ENCODE assay signal across 8 cellular contexts in genomic region chr6:25173951-25174474, GRCh38.
DNase-seq lines count a peak whose midpoint lies in the region; ATAC-seq and TF ChIP-seq lines count a peak whose summit lies in the region.

No MANE protein-coding gene starts in this region.

- no peak for TF ChIP-seq CTCF in AG10803 (conservative IDR thresholded peaks at IDR 0.05; ENCODE audit: low read length)
- no peak for TF ChIP-seq CTCF in ascending aorta (IDR thresholded peaks at IDR 0.05)

- intact Hi-C loops in ascending aorta (cut with DNase I) = no loop called here
- intact Hi-C loops in posterior vena cava (cut with DNase I) = no loop called here

- no peak for ATAC-seq in HG03520 (IDR thresholded peaks at IDR 0.05; ENCODE audit: unreplicated experiment)

- no peak overlapping the region for H3K14ac ChIP-seq in mesenchymal stem cell (ENCODE audit: low read length in 2 of 2)

- peak; percentile 95 for DNase-seq in AG10803 (ENCODE audit: low read depth)
- no peak for DNase-seq in ascending aorta (ENCODE audit: low spot score in 2 of 2)
- peak; percentile 97 for DNase-seq in mesenchymal stem cell
- DNase-seq in posterior vena cava (ENCODE audit: low spot score) = no peak
- DNase-seq in NCI-H187 treated with DMSO at 0.1 percent for 48 hours (lab: John Stamatoyannopoulos, UW) = no peak
- no peak for DNase-seq in NCI-H1048 (lab: John Stamatoyannopoulos, UW)

- no peak overlapping the region for H3K23ac ChIP-seq in mesenchymal stem cell (ENCODE audit: low read length in 2 of 2)

- peak overlapping the region in 1 of 2 experiments; percentile 71 for H2BK12ac ChIP-seq in mesenchymal stem cell (ENCODE audit: low read length in 2 of 2)

- H2AK5ac ChIP-seq in mesenchymal stem cell (ENCODE audit: low read length, severe bottlenecking) = no peak overlapping the region

- no peaks in the 10 kb centered on the region for H3K79me1 ChIP-seq in mesenchymal stem cell (replicated peaks; ENCODE audit: low read length, poor library complexity, severe bottlenecking)

- H3K4me3 ChIP-seq in AG10803 (ENCODE audit: low read length) = no peak overlapping the region
- no peak overlapping the region for H3K4me3 ChIP-seq in ascending aorta
- H3K4me3 ChIP-seq in mesenchymal stem cell (ENCODE audit: insufficient read depth in 1 of 2, low read depth in 1 of 2, low read length in 2 of 2) = no peak overlapping the region

- peak overlapping the region; percentile 80 to 88 for H3K27ac ChIP-seq in ascending aorta
- peak overlapping the region; percentile 87 for H3K27ac ChIP-seq in mesenchymal stem cell (ENCODE audit: low read length, poor library complexity, severe bottlenecking)

- H4K91ac ChIP-seq in mesenchymal stem cell (ENCODE audit: low read length) = no peak overlapping the region

- no peak overlapping the region for H2BK120ac ChIP-seq in mesenchymal stem cell (ENCODE audit: low read depth, low read length)

- no peak overlapping the region for H3K4me2 ChIP-seq in mesenchymal stem cell (ENCODE audit: low read length, poor library complexity, severe bottlenecking)

- no peak overlapping the region for H3K4ac ChIP-seq in mesenchymal stem cell (ENCODE audit: low read depth in 1 of 2, low read length in 2 of 2)

- H2AFZ ChIP-seq in mesenchymal stem cell (ENCODE audit: low read depth, low read length) = no peak overlapping the region

- H3K9ac ChIP-seq in mesenchymal stem cell (ENCODE audit: low read length) = no peak overlapping the region

- H3K36me3 ChIP-seq in ascending aorta (no peaks in the 10 kb centered on the region), mesenchymal stem cell (ENCODE audit: control insufficient read depth in 1 of 2, insufficient read depth in 2 of 2, low read depth in 1 of 2, low read length in 2 of 2) (no peaks in the 10 kb centered on the region)

- 8% methylated on average over 3 of the region's 4 CpGs for WGBS in mesenchymal stem cell

- no peak overlapping the region for H2BK15ac ChIP-seq in mesenchymal stem cell (ENCODE audit: low read depth, poor library complexity, severe bottlenecking)

- TF ChIP-seq RAD21 in Ishikawa (IDR thresholded peaks at IDR 0.05; ENCODE audit: low read depth) = no peak

- H3K27me3 ChIP-seq in ascending aorta = no peaks in the 10 kb centered on the region
- H3K27me3 ChIP-seq in mesenchymal stem cell (ENCODE audit: control insufficient read depth in 1 of 2, insufficient read depth in 1 of 2, low read length in 2 of 2) = no peaks in the 10 kb centered on the region

- H4K8ac ChIP-seq in mesenchymal stem cell (ENCODE audit: low read length) = no peak overlapping the region

- peak; percentile 78 for TF ChIP-seq EP300 in Ishikawa (IDR thresholded peaks at IDR 0.05; ENCODE audit: borderline replicate concordance)

- H2BK5ac ChIP-seq in mesenchymal stem cell (ENCODE audit: low read depth, low read length, poor library complexity, severe bottlenecking) = no peak overlapping the region

- H3K9me3 ChIP-seq in ascending aorta = no peaks in the 10 kb centered on the region
- H3K9me3 ChIP-seq in mesenchymal stem cell (ENCODE audit: control insufficient read depth, low read length) = no peaks in the 10 kb centered on the region

- H3K18ac ChIP-seq in mesenchymal stem cell (ENCODE audit: low read depth in 1 of 2, low read length in 2 of 2) = peak overlapping the region in 1 of 2 experiments; percentile 80

- H3K4me1 ChIP-seq in ascending aorta = peaks cover 0 to 44% of the 10 kb centered on the region in 2 donors
- H3K4me1 ChIP-seq in mesenchymal stem cell (ENCODE audit: control insufficient read depth, insufficient read depth, low read depth, low read length) = peaks cover 4% of the 10 kb centered on the region

TF ChIP-seq in Ishikawa, 13 proteins besides CTCF, POLR2A, EP300 and RAD21:
- TF ChIP-seq NFIC (IDR thresholded peaks at IDR 0.05) = peak; percentile 50; the same call in 1 of the 2 replicates
- TF ChIP-seq EGR1 (IDR thresholded peaks at IDR 0.05) = no peak
- peak; percentile 58; the same call in 1 of the 2 replicates for TF ChIP-seq FOXM1 (IDR thresholded peaks at IDR 0.05; ENCODE audit: borderline replicate concordance, low read depth)
- TF ChIP-seq ZBTB7A (IDR thresholded peaks at IDR 0.05; ENCODE audit: low read depth) = no peak
- TF ChIP-seq, protein P1, sequence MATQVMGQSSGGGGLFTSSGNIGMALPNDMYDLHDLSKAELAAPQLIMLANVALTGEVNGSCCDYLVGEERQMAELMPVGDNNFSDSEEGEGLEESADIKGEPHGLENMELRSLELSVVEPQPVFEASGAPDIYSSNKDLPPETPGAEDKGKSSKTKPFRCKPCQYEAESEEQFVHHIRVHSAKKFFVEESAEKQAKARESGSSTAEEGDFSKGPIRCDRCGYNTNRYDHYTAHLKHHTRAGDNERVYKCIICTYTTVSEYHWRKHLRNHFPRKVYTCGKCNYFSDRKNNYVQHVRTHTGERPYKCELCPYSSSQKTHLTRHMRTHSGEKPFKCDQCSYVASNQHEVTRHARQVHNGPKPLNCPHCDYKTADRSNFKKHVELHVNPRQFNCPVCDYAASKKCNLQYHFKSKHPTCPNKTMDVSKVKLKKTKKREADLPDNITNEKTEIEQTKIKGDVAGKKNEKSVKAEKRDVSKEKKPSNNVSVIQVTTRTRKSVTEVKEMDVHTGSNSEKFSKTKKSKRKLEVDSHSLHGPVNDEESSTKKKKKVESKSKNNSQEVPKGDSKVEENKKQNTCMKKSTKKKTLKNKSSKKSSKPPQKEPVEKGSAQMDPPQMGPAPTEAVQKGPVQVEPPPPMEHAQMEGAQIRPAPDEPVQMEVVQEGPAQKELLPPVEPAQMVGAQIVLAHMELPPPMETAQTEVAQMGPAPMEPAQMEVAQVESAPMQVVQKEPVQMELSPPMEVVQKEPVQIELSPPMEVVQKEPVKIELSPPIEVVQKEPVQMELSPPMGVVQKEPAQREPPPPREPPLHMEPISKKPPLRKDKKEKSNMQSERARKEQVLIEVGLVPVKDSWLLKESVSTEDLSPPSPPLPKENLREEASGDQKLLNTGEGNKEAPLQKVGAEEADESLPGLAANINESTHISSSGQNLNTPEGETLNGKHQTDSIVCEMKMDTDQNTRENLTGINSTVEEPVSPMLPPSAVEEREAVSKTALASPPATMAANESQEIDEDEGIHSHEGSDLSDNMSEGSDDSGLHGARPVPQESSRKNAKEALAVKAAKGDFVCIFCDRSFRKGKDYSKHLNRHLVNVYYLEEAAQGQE (IDR thresholded peaks at IDR 0.05; ENCODE audit: low read depth) = no peak
- TF ChIP-seq, protein P2, sequence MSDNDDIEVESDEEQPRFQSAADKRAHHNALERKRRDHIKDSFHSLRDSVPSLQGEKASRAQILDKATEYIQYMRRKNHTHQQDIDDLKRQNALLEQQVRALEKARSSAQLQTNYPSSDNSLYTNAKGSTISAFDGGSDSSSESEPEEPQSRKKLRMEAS (IDR thresholded peaks at IDR 0.05) = no peak; the same call in 1 of the 2 replicates
- peak; percentile 75; the same call in 1 of the 2 replicates for TF ChIP-seq TEAD4 (IDR thresholded peaks at IDR 0.05)
- TF ChIP-seq, protein P3, sequence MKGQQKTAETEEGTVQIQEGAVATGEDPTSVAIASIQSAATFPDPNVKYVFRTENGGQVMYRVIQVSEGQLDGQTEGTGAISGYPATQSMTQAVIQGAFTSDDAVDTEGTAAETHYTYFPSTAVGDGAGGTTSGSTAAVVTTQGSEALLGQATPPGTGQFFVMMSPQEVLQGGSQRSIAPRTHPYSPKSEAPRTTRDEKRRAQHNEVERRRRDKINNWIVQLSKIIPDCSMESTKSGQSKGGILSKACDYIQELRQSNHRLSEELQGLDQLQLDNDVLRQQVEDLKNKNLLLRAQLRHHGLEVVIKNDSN (IDR thresholded peaks at IDR 0.05) = no peak
- TF ChIP-seq TCF12 (IDR thresholded peaks at IDR 0.05; ENCODE audit: low read depth) = 0 out of 2 replicates have a peak, but pooled peaks have one; percentile 51
- no peak for TF ChIP-seq YY1 (IDR thresholded peaks at IDR 0.05; ENCODE audit: low read depth)
- TF ChIP-seq CEBPB (IDR thresholded peaks at IDR 0.05) = peak; percentile 96
- no peak for TF ChIP-seq TAF1 (IDR thresholded peaks at IDR 0.05; ENCODE audit: low read depth)
- no peak for TF ChIP-seq CREB1 (IDR thresholded peaks at IDR 0.05; ENCODE audit: low read depth)

Comparison
In these comparisons a context has a peak if more than half of its experiments do, and no peak if none do; other contexts are left out.
1. DNase-seq: peak in AG10803 (single experiment) and mesenchymal stem cell (single experiment); none in ascending aorta (0 of 2), posterior vena cava (single experiment), NCI-H187 treated with DMSO at 0.1 percent for 48 hours (single experiment) and NCI-H1048 (single experiment).